ENCODE assay signal across 9 cellular contexts in genomic region chr20:10218536-10219451, GRCh38. TPM values are rescaled to one million over a fixed set of nuclear protein-coding genes. Genes with fewer than 3 reads are reported as not detected.
DNase-seq lines count a peak whose midpoint lies in the region; ATAC-seq, FAIRE-seq and TF ChIP-seq lines count a peak whose summit lies in the region.
"Had no signal": no experiment of that assay in that cellular context is flagged by ENCODE, and none has a peak within 500 bp of the region (broad histone marks: within the 10 kb centered on the region; RNA-seq: fewer than 3 reads in every experiment).

SNAP25 (plus strand) TSS chr20:10218830; CDS start chr20:10275492, 56,662 bp downstream.

- FAIRE-seq in H54 (lab: Jason Lieb, UNC) = no peak

- peaks cover 4% of the 10 kb centered on the region for H3K9me3 Mint-ChIP-seq in activated T-cell treated with anti-CD3 and anti-CD28 coated beads, Interleukin-2, amount 50 U/mL, for 24 hours
- H3K9me3 Mint-ChIP-seq in naive B cell = peaks cover 4 to 29% (median 18%) of the 10 kb centered on the region in 7 donors

- H3K27me3 ChIP-seq in fibroblast of lung (ENCODE audit: control insufficient read depth, insufficient read depth, low read length) = peaks cover 4% of the 10 kb centered on the region
- no peaks in the 10 kb centered on the region for H3K27me3 ChIP-seq in thyroid gland

- no peak for TF ChIP-seq POLR2A in H54 (IDR thresholded peaks at IDR 0.05; ENCODE audit: low read depth, low read length)
- no peak for TF ChIP-seq POLR2A in thyroid gland (IDR thresholded peaks at IDR 0.05)

- H3K9me3 ChIP-seq in fibroblast of lung (ENCODE audit: control insufficient read depth, insufficient read depth, low read depth, low read length) = no peaks in the 10 kb centered on the region
- H3K9me3 ChIP-seq in thyroid gland = no peaks in the 10 kb centered on the region
- H3K9me3 ChIP-seq: neutrophil had no signal

- H3K36me3 ChIP-seq in fibroblast of lung (ENCODE audit: control insufficient read depth, insufficient read depth, low read length) (no peaks in the 10 kb centered on the region), thyroid gland (no peaks in the 10 kb centered on the region)
- H3K36me3 ChIP-seq: neutrophil had no signal

- peak within 1 kb of the TSS; percentile 80 for H3K27ac Mint-ChIP-seq in activated T-cell treated with anti-CD3 and anti-CD28 coated beads, Interleukin-2, amount 50 U/mL, for 24 hours
- H3K27ac Mint-ChIP-seq in naive B cell = peak within 1 kb of the TSS in 3 of 6 donors; percentile 15 to 79 (median 60)

- H3K4me1 Mint-ChIP-seq in activated T-cell treated with anti-CD3 and anti-CD28 coated beads, Interleukin-2, amount 50 U/mL, for 24 hours (ENCODE audit: low read depth) = peaks cover 20% of the 10 kb centered on the region
- H3K4me1 Mint-ChIP-seq in naive B cell = peaks cover 13 to 19% (median 16%) of the 10 kb centered on the region in 3 donors

- H3K4me2 ChIP-seq in fibroblast of lung (ENCODE audit: extremely low read depth, insufficient read depth, low read length) = peak within 1 kb of the TSS; percentile 91

- H3K79me2 ChIP-seq in fibroblast of lung (ENCODE audit: control insufficient read depth, insufficient read depth, low read length) = no peaks in the 10 kb centered on the region

- peak; percentile 57 for DNase-seq in H54 (ENCODE audit: insufficient read length, low spot score)
- peak; percentile 95 for DNase-seq in NCI-H510A (lab: John Stamatoyannopoulos, UW)
- DNase-seq in activated T-cell treated with anti-CD3 and anti-CD28 coated beads, Interleukin-2, amount 50 U/mL, for 24 hours = peak; percentile 54
- peak; percentile 90 to 97 for DNase-seq in fibroblast of lung (ENCODE audit: low read depth in 2 of 2)
- peak; percentile 31 for DNase-seq in naive B cell
- peak; percentile 50 to 80 for DNase-seq in thyroid gland

- peak within 1 kb of the TSS; percentile 76 for H3K9ac ChIP-seq in fibroblast of lung (ENCODE audit: insufficient read depth, low read length)

- H3K4me3 Mint-ChIP-seq in activated T-cell treated with anti-CD3 and anti-CD28 coated beads, Interleukin-2, amount 50 U/mL, for 24 hours = peak within 1 kb of the TSS; percentile 47
- peak within 1 kb of the TSS; percentile 72 to 88 (median 80) for H3K4me3 Mint-ChIP-seq in naive B cell

- peaks cover 4% of the 10 kb centered on the region for H3K4me1 ChIP-seq in fibroblast of lung (ENCODE audit: control insufficient read depth, extremely low read depth, insufficient read depth, low read length)
- peaks cover 4 to 13% of the 10 kb centered on the region in 2 donors for H3K4me1 ChIP-seq in thyroid gland

- 2% methylated on average over 31 to 34 of the region's 53 CpGs for WGBS in thyroid gland, 2 donors

- intact Hi-C loops in thyroid gland (cut with DNase I) = no loop called here

- no peak for TF ChIP-seq CTCF in 22Rv1 (IDR thresholded peaks at IDR 0.05)
- TF ChIP-seq CTCF in fibroblast of lung (conservative IDR thresholded peaks at IDR 0.05 in 1 of 2, IDR thresholded peaks at IDR 0.05 in 1 of 2; ENCODE audit: low read depth in 1 of 2, low read length in 2 of 2) = no peak
- no peak for TF ChIP-seq CTCF in thyroid gland (IDR thresholded peaks at IDR 0.05)

- H3K36me3 Mint-ChIP-seq in activated T-cell treated with anti-CD3 and anti-CD28 coated beads, Interleukin-2, amount 50 U/mL, for 24 hours (ENCODE audit: low read depth) = no peaks in the 10 kb centered on the region
- peaks cover 0 to 14% of the 10 kb centered on the region in 2 donors for H3K36me3 Mint-ChIP-seq in naive B cell

- H3K4me3 ChIP-seq in fibroblast of lung (replicated peaks in 1 of 4; ENCODE audit: control extremely low read depth in 1 of 4, insufficient read depth in 1 of 4, low read depth in 3 of 4, low read length in 4 of 4) (peak within 1 kb of the TSS; percentile 47 to 89 (median 66)), thyroid gland (replicated peaks in 1 of 3) (peak within 1 kb of the TSS in 2 of 3 donors; percentile 21 to 23)

- H3K27me3 Mint-ChIP-seq in activated T-cell treated with anti-CD3 and anti-CD28 coated beads, Interleukin-2, amount 50 U/mL, for 24 hours = peaks cover 69% of the 10 kb centered on the region
- peaks cover 63 to 69% (median 67%) of the 10 kb centered on the region in 3 donors for H3K27me3 Mint-ChIP-seq in naive B cell

- H2AFZ ChIP-seq in fibroblast of lung (ENCODE audit: low read length) = peak within 1 kb of the TSS; percentile 38

- H4K20me1 ChIP-seq in fibroblast of lung (ENCODE audit: control insufficient read depth, extremely low read depth, insufficient read depth, low read length) = peaks cover 2% of the 10 kb centered on the region

- H3K27ac ChIP-seq in 22Rv1 (peak within 1 kb of the TSS; percentile 55), fibroblast of lung (ENCODE audit: insufficient read depth, low read length) (peak within 1 kb of the TSS; percentile 91), thyroid gland (peak within 1 kb of the TSS in 2 of 3 donors; percentile 55 to 72)
- H3K27ac ChIP-seq: neutrophil had no signal

- ATAC-seq in naive B cell (ENCODE audit: low read depth in 2 of 2) (peak; percentile 60 to 67), HG03457 (IDR thresholded peaks at IDR 0.05; ENCODE audit: unreplicated experiment) (no peak)

RNA-seq across cellular contexts. Expression of gene SNAP25, which starts in this region (rescaled TPM):
- total RNA-seq in fibroblast of lung = 1.5 and 4.5 TPM in 2 replicates
- polyA plus RNA-seq in fibroblast of lung = 7.2 and 8.2 TPM in 2 replicates
- polyA plus RNA-seq in fibroblast of lung (2012) = 3.3 and 3.9 TPM in 2 replicates
- 0.19 and 3.6 TPM in 2 replicates for polyA minus RNA-seq in fibroblast of lung (ENCODE audit: low replicate concordance)
- under 1 TPM in 2 of 6 donors, not detected in 4; 0.23 to 0.44 TPM for polyA plus RNA-seq in naive B cell (ENCODE audit: low read depth in 6 of 6)
- total RNA-seq in thyroid gland = 1 to 10 TPM in 1 of 4 donors, under 1 TPM in 2, not detected in 1; 0.54 to 1.1 (median 0.67) TPM

Comparison
In these comparisons a context has a peak if more than half of its experiments do, and no peak if none do; other contexts are left out.
1. Peak in DNase-seq and ATAC-seq in naive B cell; RNA of the gene not detected or under 1 TPM.
2. DNase-seq: peak in every context shown above with its lines; median percentile 95 in NCI-H510A; 94 in fibroblast of lung; 65 in thyroid gland; 57 in H54; 54 in activated T-cell treated with anti-CD3 and anti-CD28 coated beads, Interleukin-2, amount 50 U/mL, for 24 hours; 31 in naive B cell.